Comparison of ENCODE assay signal across 8 cellular contexts in the genomic region with DNA sequence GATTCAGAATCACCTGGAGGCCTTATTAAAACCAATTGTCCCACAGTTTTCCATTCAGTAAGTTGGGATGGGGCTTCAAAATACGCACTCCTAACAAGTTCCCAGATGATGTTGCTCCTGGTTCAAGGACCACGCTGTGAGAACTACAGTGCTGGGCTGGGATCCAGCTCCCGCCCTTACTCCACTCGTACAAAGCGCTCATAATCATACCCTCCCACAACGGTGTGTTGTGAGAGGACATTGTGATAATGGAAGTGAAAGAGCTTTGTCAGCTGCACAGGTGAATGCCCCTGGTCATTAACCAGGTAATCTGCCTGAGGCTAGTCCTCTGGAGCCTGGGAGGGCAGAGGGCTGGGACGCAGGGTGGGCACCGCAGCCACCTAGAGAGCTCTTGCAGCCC.
DNase-seq lines count a peak whose midpoint lies in the region; ATAC-seq and TF ChIP-seq lines count a peak whose summit lies in the region.

No MANE protein-coding gene starts in this region.

- peak overlapping the region; percentile 50 for H3K4me3 ChIP-seq in parathyroid adenoma (ENCODE audit: low read depth, low read length)

- H3K27me3 Mint-ChIP-seq in dendritic cell treated with granulocyte-macrophage colony-stimulating factor and Interleukin-4, amounts not matched to agents 40 ng/mL and 50 ng/mL, for 4 days = peaks cover 32% of the 10 kb centered on the region

- H3K27ac Mint-ChIP-seq in dendritic cell treated with granulocyte-macrophage colony-stimulating factor and Interleukin-4, amounts not matched to agents 40 ng/mL and 50 ng/mL, for 4 days = peak overlapping the region; percentile 93

- no peaks in the 10 kb centered on the region for H3K36me3 Mint-ChIP-seq in dendritic cell treated with granulocyte-macrophage colony-stimulating factor and Interleukin-4, amounts not matched to agents 40 ng/mL and 50 ng/mL, for 4 days (ENCODE audit: low read depth)

- peaks cover 7% of the 10 kb centered on the region for H3K4me1 ChIP-seq in parathyroid adenoma

- peak overlapping the region; percentile 81 for H3K4me3 Mint-ChIP-seq in dendritic cell treated with granulocyte-macrophage colony-stimulating factor and Interleukin-4, amounts not matched to agents 40 ng/mL and 50 ng/mL, for 4 days

- DNase-seq in DMS153 treated with DMSO at 0.1 percent for 48 hours (lab: John Stamatoyannopoulos, UW; ENCODE audit: unreplicated experiment) (peak; percentile 92), NCI-H2196 treated with DMSO at 0.1 percent for 48 hours (lab: John Stamatoyannopoulos, UW; ENCODE audit: unreplicated experiment) (peak; percentile 76), glomerular visceral epithelial cell (ENCODE audit: extremely low spot score) (no peak)
- no peak for DNase-seq in stimulated activated naive CD4-positive, alpha-beta T cell (lab: John Stamatoyannopoulos, UW)

- intact Hi-C loops in dendritic cell treated with granulocyte-macrophage colony-stimulating factor and Interleukin-4, amounts not matched to agents 40 ng/mL and 50 ng/mL, for 4 days (cut with micrococcal nuclease) = loop anchor here (10.0 kb wide), 1 partner anchor 1241 kb away; a partner anchor contains a TSS

- no peaks in the 10 kb centered on the region for H3K36me3 ChIP-seq in parathyroid adenoma (ENCODE audit: control insufficient read depth, insufficient read depth, low read length)

- peaks cover 71% of the 10 kb centered on the region for H3K4me1 Mint-ChIP-seq in dendritic cell treated with granulocyte-macrophage colony-stimulating factor and Interleukin-4, amounts not matched to agents 40 ng/mL and 50 ng/mL, for 4 days (ENCODE audit: low read depth)

- H3K9me3 Mint-ChIP-seq in dendritic cell treated with granulocyte-macrophage colony-stimulating factor and Interleukin-4, amounts not matched to agents 40 ng/mL and 50 ng/mL, for 4 days = no peaks in the 10 kb centered on the region

- ATAC-seq in HG03378 (IDR thresholded peaks at IDR 0.05; ENCODE audit: unreplicated experiment) = no peak
- no peak for ATAC-seq in GM21825 (IDR thresholded peaks at IDR 0.05; ENCODE audit: unreplicated experiment)

- peak overlapping the region; percentile 64 for H3K4me2 ChIP-seq in parathyroid adenoma (ENCODE audit: low read length)

- peak overlapping the region; percentile 85 for H3K27ac ChIP-seq in parathyroid adenoma

- TF ChIP-seq CTCF in parathyroid adenoma (IDR thresholded peaks at IDR 0.05) = no peak

- peak overlapping the region; percentile 90 for H2AFZ ChIP-seq in parathyroid adenoma

- H3K27me3 ChIP-seq in parathyroid adenoma (ENCODE audit: control insufficient read depth, insufficient read depth, low read length) = no peaks in the 10 kb centered on the region

- H3K79me2 ChIP-seq in parathyroid adenoma = no peaks in the 10 kb centered on the region

- H3K9me3 ChIP-seq in parathyroid adenoma (ENCODE audit: control insufficient read depth, low read length) = no peaks in the 10 kb centered on the region

- no peak overlapping the region for H3K9ac ChIP-seq in parathyroid adenoma

Comparison
In these comparisons a context has a peak if more than half of its experiments do, and no peak if none do; other contexts are left out.
1. DNase-seq: peak in DMS153 treated with DMSO at 0.1 percent for 48 hours (single experiment) and NCI-H2196 treated with DMSO at 0.1 percent for 48 hours (single experiment); none in glomerular visceral epithelial cell (single experiment) and stimulated activated naive CD4-positive, alpha-beta T cell (0 of 6).